Comparison of ENCODE assay signal across 28 cellular contexts in the genomic region with DNA sequence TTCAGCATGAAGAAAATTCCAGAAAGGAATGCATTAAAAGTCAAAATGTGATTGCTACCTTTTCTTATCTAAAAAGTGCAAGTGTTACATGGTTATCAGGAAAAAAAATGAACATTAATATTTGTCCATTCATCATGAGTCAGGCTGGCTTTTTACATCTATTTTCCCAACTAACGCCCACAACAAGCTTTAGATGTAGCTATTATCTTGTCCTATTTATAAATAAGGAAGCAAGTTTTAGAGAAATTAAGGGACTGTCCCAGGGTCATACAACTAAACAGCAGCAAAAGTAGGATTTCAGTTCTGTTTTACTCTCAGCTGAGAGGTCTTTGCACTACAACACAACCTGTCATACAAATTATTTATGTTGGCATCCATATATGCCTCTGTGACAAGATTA.
"Had no signal": no experiment of that assay in that cellular context is flagged by ENCODE, and none has a peak within 500 bp of the region (broad histone marks: within the 10 kb centered on the region; RNA-seq: fewer than 3 reads in every experiment).

No MANE protein-coding gene starts in this region.

- FAIRE-seq: TTC549 had no signal

- H3K9ac ChIP-seq: neural progenitor cell had no signal

- H3K4me3 Mint-ChIP-seq: activated CD8-positive, alpha-beta T cell treated with anti-CD3 and anti-CD28 coated beads, Interleukin-2, amount 10 ng/mL, durations not matched to agents 7 days and 5 days; activated naive CD8-positive, alpha-beta T cell; immature natural killer cell; naive thymus-derived CD8-positive, alpha-beta T cell; neural progenitor cell had no signal

- H3K36me3 ChIP-seq: adrenal gland, ascending aorta, left lung, neural progenitor cell, thoracic aorta, WERI-Rb-1 had no signal

- H3K4me3 ChIP-seq: adrenal gland, ascending aorta, hepatocyte, left lung, lung, neural progenitor cell, thoracic aorta had no signal

- H3K27ac ChIP-seq: ascending aorta, foreskin keratinocyte, hepatocyte, left lung, neural progenitor cell, thoracic aorta, WERI-Rb-1 had no signal

- H3K27me3 Mint-ChIP-seq: activated naive CD8-positive, alpha-beta T cell; naive thymus-derived CD8-positive, alpha-beta T cell had no signal

- H2AFZ ChIP-seq: hepatocyte, neural progenitor cell had no signal

- H3K4me2 ChIP-seq: hepatocyte, neural progenitor cell had no signal

- H3K9me3 Mint-ChIP-seq: naive thymus-derived CD8-positive, alpha-beta T cell; neural progenitor cell had no signal

- H3K36me3 Mint-ChIP-seq: activated naive CD8-positive, alpha-beta T cell; naive thymus-derived CD8-positive, alpha-beta T cell; neural progenitor cell had no signal

- H3K27ac Mint-ChIP-seq: activated CD8-positive, alpha-beta T cell treated with anti-CD3 and anti-CD28 coated beads, Interleukin-2, amount 10 ng/mL, durations not matched to agents 7 days and 5 days; activated naive CD8-positive, alpha-beta T cell; immature natural killer cell; naive thymus-derived CD8-positive, alpha-beta T cell; neural progenitor cell had no signal

- ATAC-seq: activated CD8-positive, alpha-beta T cell treated with anti-CD3 and anti-CD28 coated beads, Interleukin-2, amount 10 ng/mL, durations not matched to agents 7 days and 5 days; foreskin keratinocyte; left lung; naive thymus-derived CD8-positive, alpha-beta T cell; sciatic nerve had no signal

- H3K9me3 ChIP-seq: adrenal gland, ascending aorta, left lung, thoracic aorta had no signal

- H3K4me1 ChIP-seq: ascending aorta, left lung had no signal

- H3K27me3 ChIP-seq: adrenal gland, ascending aorta, foreskin keratinocyte, hepatocyte, left lung, neural progenitor cell had no signal

- DNase-seq: activated CD4-positive, alpha-beta T cell treated with anti-CD3 and anti-CD28 coated beads, Interleukin-2, amount 50 U/mL, for 1 hour; activated CD4-positive, CD25-positive, alpha-beta regulatory T cell treated with anti-CD3 and anti-CD28 coated beads, Interleukin-2, amount 50 U/mL, for 72 hours; activated CD8-positive, alpha-beta T cell treated with anti-CD3 and anti-CD28 coated beads, Interleukin-2, amount 10 ng/mL, durations not matched to agents 7 days and 5 days; activated naive CD4-positive, alpha-beta T cell; activated T-cell treated with anti-CD3 and anti-CD28 coated beads, Interleukin-2, amount 50 U/mL, for 1 hour; adrenal gland; central memory CD4-positive, alpha-beta T cell; dermis blood vessel endothelial cell; effector CD8-positive, alpha-beta T cell; foreskin keratinocyte; glutamatergic neuron; immature natural killer cell; kidney glomerular epithelial cell; left lung; naive thymus-derived CD8-positive, alpha-beta T cell; small intestine; stimulated activated CD4-positive, alpha-beta T cell treated with anti-CD3 and anti-CD28 coated beads, Interleukin-2, amount 100 ng/mL, for 48 hours; stimulated activated CD8-positive, alpha-beta memory T cell treated with anti-CD3 and anti-CD28 coated beads, Interleukin-4, amount 100 ng/mL, for 48 hours; stimulated activated naive CD4-positive, alpha-beta T cell treated with Interleukin-2 at 50 U/mL for 16 hours; WERI-Rb-1 had no signal

- H3K79me2 ChIP-seq: hepatocyte had no signal
